1 cellular context compared by ENCODE assay signal in genomic region chr18:79275992-79276391, GRCh38.
TF ChIP-seq lines count a peak whose summit lies in the region.

No MANE protein-coding gene starts in this region.

TF ChIP-seq in GM23338, 12 proteins besides CTCF, POLR2A, EP300 and RAD21:
- TF ChIP-seq ZNF462 (CRISPR knock-in tag; IDR thresholded peaks at IDR 0.05) = no peak
- TF ChIP-seq CREB1 (CRISPR knock-in tag; IDR thresholded peaks at IDR 0.05; ENCODE audit: low read depth) = no peak
- no peak for TF ChIP-seq STAT1 (IDR thresholded peaks at IDR 0.05; ENCODE audit: unreplicated experiment)
- TF ChIP-seq REST (IDR thresholded peaks at IDR 0.05; ENCODE audit: unreplicated experiment) = no peak
- no peak for TF ChIP-seq EZH2 (IDR thresholded peaks at IDR 0.05; ENCODE audit: low read depth, unreplicated experiment)
- TF ChIP-seq EZH2phosphoT487 (IDR thresholded peaks at IDR 0.05; ENCODE audit: unreplicated experiment) = no peak
- TF ChIP-seq ETS1 (IDR thresholded peaks at IDR 0.05) = no peak
- no peak for TF ChIP-seq ZNF114 (CRISPR knock-in tag; IDR thresholded peaks at IDR 0.05)
- no peak for TF ChIP-seq JUNB (IDR thresholded peaks at IDR 0.05; ENCODE audit: unreplicated experiment)
- no peak for TF ChIP-seq NANOG (IDR thresholded peaks at IDR 0.05; ENCODE audit: borderline replicate concordance)
- TF ChIP-seq ZNF331 (CRISPR knock-in tag; IDR thresholded peaks at IDR 0.05; ENCODE audit: low read depth) = no peak
- no peak for TF ChIP-seq POLR2AphosphoS5 (IDR thresholded peaks at IDR 0.05; ENCODE audit: low read depth)
